Comparison of ENCODE assay signal across 2 cellular contexts in the genomic region with DNA sequence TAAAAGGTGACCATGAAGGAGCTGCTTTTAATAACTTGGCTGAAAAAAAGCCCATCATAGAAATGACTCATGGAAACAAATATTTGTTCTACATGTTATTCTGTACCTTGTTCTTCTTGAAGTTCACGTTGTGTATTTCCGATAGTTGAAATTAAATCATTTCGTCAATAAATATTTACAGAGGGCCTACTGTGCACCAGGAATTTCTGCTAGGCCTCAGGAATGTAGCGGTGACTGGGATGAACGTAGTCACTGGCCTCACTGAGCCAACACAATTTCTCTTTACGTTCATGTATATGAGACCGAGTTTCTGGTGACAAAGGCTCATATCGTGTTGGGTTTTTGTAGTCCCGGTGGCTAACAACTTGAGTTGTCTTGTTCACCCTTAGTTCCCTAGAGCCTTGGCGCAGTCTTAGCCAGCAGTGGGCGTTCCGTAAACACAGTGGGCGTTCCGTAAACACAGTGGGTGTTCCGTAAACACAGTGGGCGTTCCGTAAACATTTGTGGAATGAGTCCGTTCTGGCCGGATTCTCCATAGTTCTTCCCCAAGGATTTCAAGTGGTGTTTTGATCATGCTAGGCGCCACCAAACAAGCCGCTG.
A peak's percentile ranks its signal among the peaks of the same experiment; 100 is the strongest.
TF ChIP-seq lines count a peak whose summit lies in the region.

No MANE protein-coding gene starts in this region.

TF ChIP-seq in A549, 52 proteins besides CTCF, POLR2A, EP300 and RAD21 (continued from another document):
- no peak for TF ChIP-seq EHMT2 (IDR thresholded peaks at IDR 0.05; ENCODE audit: low read depth)
- no peak for TF ChIP-seq RNF2 (IDR thresholded peaks at IDR 0.05; ENCODE audit: borderline replicate concordance, low read depth)
- no peak for TF ChIP-seq HDAC2 (IDR thresholded peaks at IDR 0.05)
- TF ChIP-seq TP53 (CRISPR knock-in tag; IDR thresholded peaks at IDR 0.05): no peak

TF ChIP-seq in PFSK-1, 5 proteins besides CTCF, POLR2A, EP300 and RAD21 (continued from another document):
- TF ChIP-seq, protein P1, sequence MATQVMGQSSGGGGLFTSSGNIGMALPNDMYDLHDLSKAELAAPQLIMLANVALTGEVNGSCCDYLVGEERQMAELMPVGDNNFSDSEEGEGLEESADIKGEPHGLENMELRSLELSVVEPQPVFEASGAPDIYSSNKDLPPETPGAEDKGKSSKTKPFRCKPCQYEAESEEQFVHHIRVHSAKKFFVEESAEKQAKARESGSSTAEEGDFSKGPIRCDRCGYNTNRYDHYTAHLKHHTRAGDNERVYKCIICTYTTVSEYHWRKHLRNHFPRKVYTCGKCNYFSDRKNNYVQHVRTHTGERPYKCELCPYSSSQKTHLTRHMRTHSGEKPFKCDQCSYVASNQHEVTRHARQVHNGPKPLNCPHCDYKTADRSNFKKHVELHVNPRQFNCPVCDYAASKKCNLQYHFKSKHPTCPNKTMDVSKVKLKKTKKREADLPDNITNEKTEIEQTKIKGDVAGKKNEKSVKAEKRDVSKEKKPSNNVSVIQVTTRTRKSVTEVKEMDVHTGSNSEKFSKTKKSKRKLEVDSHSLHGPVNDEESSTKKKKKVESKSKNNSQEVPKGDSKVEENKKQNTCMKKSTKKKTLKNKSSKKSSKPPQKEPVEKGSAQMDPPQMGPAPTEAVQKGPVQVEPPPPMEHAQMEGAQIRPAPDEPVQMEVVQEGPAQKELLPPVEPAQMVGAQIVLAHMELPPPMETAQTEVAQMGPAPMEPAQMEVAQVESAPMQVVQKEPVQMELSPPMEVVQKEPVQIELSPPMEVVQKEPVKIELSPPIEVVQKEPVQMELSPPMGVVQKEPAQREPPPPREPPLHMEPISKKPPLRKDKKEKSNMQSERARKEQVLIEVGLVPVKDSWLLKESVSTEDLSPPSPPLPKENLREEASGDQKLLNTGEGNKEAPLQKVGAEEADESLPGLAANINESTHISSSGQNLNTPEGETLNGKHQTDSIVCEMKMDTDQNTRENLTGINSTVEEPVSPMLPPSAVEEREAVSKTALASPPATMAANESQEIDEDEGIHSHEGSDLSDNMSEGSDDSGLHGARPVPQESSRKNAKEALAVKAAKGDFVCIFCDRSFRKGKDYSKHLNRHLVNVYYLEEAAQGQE (IDR thresholded peaks at IDR 0.05; ENCODE audit: insufficient read depth in 1 of 2, low read depth in 2 of 2, low read length in 2 of 2): no peak
- peak; percentile 19 for TF ChIP-seq FOXP2 (optimal IDR thresholded peaks at IDR 0.05; ENCODE audit: borderline replicate concordance, extremely low read depth, extremely low read length, insufficient read depth)
